ENCODE assay signal across 2 cellular contexts in genomic region chr11:47328449-47329390, GRCh38.
TF ChIP-seq lines count a peak whose summit lies in the region.

No MANE protein-coding gene starts in this region.

TF ChIP-seq in GM12878, 131 proteins besides CTCF, POLR2A, EP300 and RAD21:
- TF ChIP-seq NFIC (IDR thresholded peaks at IDR 0.05; ENCODE audit: low read depth, low read length) (no peak), SMC3 (IDR thresholded peaks at IDR 0.05; ENCODE audit: borderline replicate concordance, low read length) (peak; percentile 13; the same call in 1 of the 2 replicates), BHLHE40 (IDR thresholded peaks at IDR 0.05; ENCODE audit: borderline replicate concordance in 1 of 2, low read depth in 2 of 2, low read length in 1 of 2) (peak; percentile 28 to 65; a peak in 1 of 4 replicates), MEF2B (IDR thresholded peaks at IDR 0.05; ENCODE audit: partially characterized antibody, poor library complexity, severe bottlenecking) (peak; percentile 71), IKZF2 (IDR thresholded peaks at IDR 0.05) (0 out of 4 replicates have a peak, but pooled peaks of 1 of the 2 experiments have one; percentile 15), IKZF1 (conservative IDR thresholded peaks at IDR 0.05) (0 out of 2 replicates have a peak, but pooled peaks have one; percentile 32), PAX8 (IDR thresholded peaks at IDR 0.05) (no peak), NR2F1 (conservative IDR thresholded peaks at IDR 0.05) (peak; percentile 49; the same call in 1 of the 2 replicates), SPI1 (IDR thresholded peaks at IDR 0.05; ENCODE audit: borderline replicate concordance, insufficient read depth, low read depth, low read length) (peak; percentile 53; the same call in 1 of the 2 replicates), SKIL (IDR thresholded peaks at IDR 0.05; ENCODE audit: low read depth, poor library complexity, severe bottlenecking) (no peak), POU2F2 (IDR thresholded peaks at IDR 0.05; ENCODE audit: borderline replicate concordance, low read depth, low read length) (0 out of 3 replicates have a peak, but pooled peaks have one; percentile 27), ZNF687 (IDR thresholded peaks at IDR 0.05) (0 out of 2 replicates have a peak, but pooled peaks have one; percentile 21), RUNX3 (IDR thresholded peaks at IDR 0.05; ENCODE audit: low read length) (0 out of 2 replicates have a peak, but pooled peaks have one; percentile 9), PKNOX1 (IDR thresholded peaks at IDR 0.05) (0 out of 2 replicates have a peak, but pooled peaks have one; percentile 23), SIN3A (IDR thresholded peaks at IDR 0.05; ENCODE audit: low read depth, low read length) (no peak), BACH1 (IDR thresholded peaks at IDR 0.05; ENCODE audit: borderline replicate concordance) (0 out of 2 replicates have a peak, but pooled peaks have one; percentile 17)

TF ChIP-seq in SK-N-SH, 30 proteins besides CTCF, POLR2A, EP300 and RAD21:
- no peak for TF ChIP-seq SMC3 (IDR thresholded peaks at IDR 0.05; ENCODE audit: low read depth, low read length)
- no peak for TF ChIP-seq TEAD4 (IDR thresholded peaks at IDR 0.05; ENCODE audit: borderline replicate concordance, insufficient read depth)
- TF ChIP-seq TAF1 (IDR thresholded peaks at IDR 0.05; ENCODE audit: borderline replicate concordance, low read depth, low read length) = no peak
- no peak for TF ChIP-seq TCF12 (IDR thresholded peaks at IDR 0.05)
- TF ChIP-seq GATA2 (CRISPR knock-in tag; IDR thresholded peaks at IDR 0.05) = no peak
- no peak for TF ChIP-seq POLR2AphosphoS5 (IDR thresholded peaks at IDR 0.05; ENCODE audit: low read depth, low read length)
- no peak for TF ChIP-seq FOXJ3 (CRISPR knock-in tag; IDR thresholded peaks at IDR 0.05)
- TF ChIP-seq MAX (IDR thresholded peaks at IDR 0.05; ENCODE audit: low read depth) = no peak
